Comparison of ENCODE assay signal across 8 cellular contexts in the genomic region with DNA sequence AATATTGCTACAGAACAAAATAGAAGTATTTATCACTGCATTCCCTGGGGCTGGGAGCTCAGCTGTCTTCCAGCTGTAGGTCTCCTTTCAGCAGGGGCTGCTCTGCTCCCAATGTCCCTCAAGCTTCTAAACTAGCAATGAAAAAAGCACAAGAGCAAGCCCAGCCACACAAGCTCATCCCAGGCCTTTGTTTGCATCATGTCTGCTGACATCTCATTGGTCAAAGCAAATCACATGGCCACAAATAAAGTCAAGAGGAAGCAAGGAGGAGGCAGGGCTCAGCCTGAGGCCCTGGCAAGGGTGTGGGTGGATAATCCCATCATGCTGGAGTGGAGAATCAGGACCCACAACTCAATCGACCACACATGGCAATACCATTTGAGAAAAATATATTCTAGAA. TPM values are rescaled to one million over a fixed set of nuclear protein-coding genes. Genes with fewer than 3 reads are reported as not detected.
DNase-seq lines count a peak whose midpoint lies in the region; ATAC-seq, FAIRE-seq and TF ChIP-seq lines count a peak whose summit lies in the region.

No MANE protein-coding gene starts in this region.

- no peak overlapping the region for H3K9ac ChIP-seq in endodermal cell (ENCODE audit: extremely low read depth, low read length, poor library complexity, severe bottlenecking)

- H3K4me1 ChIP-seq in endodermal cell (ENCODE audit: control insufficient read depth, insufficient read depth, low read length) (no peaks in the 10 kb centered on the region), testis (no peaks in the 10 kb centered on the region)

- DNase-seq in ACHN (peak; percentile 35), H54 (ENCODE audit: insufficient read length, low spot score) (no peak), NOMO-1 treated with DMSO at 0.1 percent for 48 hours (lab: John Stamatoyannopoulos, UW; ENCODE audit: unreplicated experiment) (peak; percentile 23), endodermal cell (peak; percentile 70), testis (peak; percentile 32), GOT3 (lab: John Stamatoyannopoulos, UW) (no peak), GM13976 (ENCODE audit: low spot score) (no peak)

- H3K4me3 ChIP-seq in endodermal cell (ENCODE audit: low read length), result no peak overlapping the region
- H3K4me3 ChIP-seq in testis, result no peak overlapping the region

- peaks cover 20% of the 10 kb centered on the region for H3K4me1 Mint-ChIP-seq in endodermal cell

- no peak overlapping the region for H3K27ac Mint-ChIP-seq in endodermal cell

- in situ Hi-C loops in ACHN (cut with HindIII; ENCODE audit: low pct_ligation_motif_present, low pct_unique_long_range_greater_than_20kb, low sequenced_read_pairs) (no loop called here), GM13976 (cut with MboI; ENCODE audit: low sequenced_read_pairs, unreplicated experiment) (no loop called here)

- 43 to 60% methylated on average over 1 of the region's 1 CpG for WGBS in endodermal cell (ENCODE audit: insufficient coverage in 1 of 2, insufficient read length in 1 of 2), 2 experiments
- 47 to 73% methylated on average over 1 of the region's 1 CpG for WGBS in testis, 2 donors

- no peak for TF ChIP-seq POLR2A in H54 (IDR thresholded peaks at IDR 0.05; ENCODE audit: low read depth, low read length)
- no peak for TF ChIP-seq POLR2A in testis (IDR thresholded peaks at IDR 0.05)

- H3K4me3 Mint-ChIP-seq in endodermal cell, result no peak overlapping the region

- H3K27me3 ChIP-seq in endodermal cell (ENCODE audit: control insufficient read depth, insufficient read depth, low read length, poor library complexity, severe bottlenecking) (no peaks in the 10 kb centered on the region), testis (no peaks in the 10 kb centered on the region)

- H3K36me3 ChIP-seq in endodermal cell (ENCODE audit: control insufficient read depth, insufficient read depth, low read length) (no peaks in the 10 kb centered on the region), testis (ENCODE audit: low read depth, missing control alignments) (no peaks in the 10 kb centered on the region)

- H3K27ac ChIP-seq in endodermal cell (ENCODE audit: low read depth, low read length) (no peak overlapping the region), testis (no peak overlapping the region)

- intact Hi-C loops in testis (cut with DNase I; ENCODE audit: low total_unique reads), result no loop called here

- no peak for ATAC-seq in GM21423 (IDR thresholded peaks at IDR 0.05; ENCODE audit: unreplicated experiment)

- H3K36me3 Mint-ChIP-seq in endodermal cell (ENCODE audit: low read depth), result no peaks in the 10 kb centered on the region

- no peak for TF ChIP-seq CTCF in endodermal cell (conservative IDR thresholded peaks at IDR 0.05)
- no peak for TF ChIP-seq CTCF in testis (IDR thresholded peaks at IDR 0.05)
- no peak for TF ChIP-seq CTCF in GM13976 (IDR thresholded peaks at IDR 0.05; ENCODE audit: borderline replicate concordance, control extremely low read depth, extremely low read depth, insufficient read depth, missing control alignments)

- H3K9me3 ChIP-seq in endodermal cell (ENCODE audit: control insufficient read depth, low read length) (no peaks in the 10 kb centered on the region), testis (no peaks in the 10 kb centered on the region)

- no peaks in the 10 kb centered on the region for H3K9me3 Mint-ChIP-seq in endodermal cell

- FAIRE-seq in H54 (lab: Jason Lieb, UNC), result peak; percentile 38

- peaks cover 9% of the 10 kb centered on the region for H3K27me3 Mint-ChIP-seq in endodermal cell (ENCODE audit: insufficient read depth)

RNA-seq across cellular contexts. Expression of gene BFSP1, which starts 2.2 kb away (rescaled TPM):
- total RNA-seq in endodermal cell, result 10 to 100 TPM in 1 of 2 donors, 1 to 10 TPM in 1; 9.4 to 12.0 TPM
- polyA plus RNA-seq in endodermal cell (2013, experiment 1 of 2), result 1.3 TPM
- polyA plus RNA-seq in endodermal cell (2013, experiment 2 of 2), result 1.4 TPM
- total RNA-seq in testis, result 10 to 100 TPM; 10.7 to 11.3 TPM
- polyA plus RNA-seq in testis (ENCODE audit: insufficient read depth, low read depth, low replicate concordance), result 7.4 TPM

RNA-seq across cellular contexts. Expression of gene DSTN, which starts 36.5 kb away (rescaled TPM):
- total RNA-seq in endodermal cell, result 100 to 1,000 TPM; 196 to 204 TPM
- 192 TPM for polyA plus RNA-seq in endodermal cell (2013, experiment 1 of 2)
- 208 TPM for polyA plus RNA-seq in endodermal cell (2013, experiment 2 of 2)
- total RNA-seq in testis, result 100 to 1,000 TPM; 121 to 148 TPM
- polyA plus RNA-seq in testis (ENCODE audit: insufficient read depth, low read depth, low replicate concordance), result 301 TPM

Comparison
In these comparisons a context has a peak if more than half of its experiments do, and no peak if none do; other contexts are left out.
1. DNase-seq: peak in ACHN (single experiment), NOMO-1 treated with DMSO at 0.1 percent for 48 hours (single experiment), endodermal cell (single experiment) and testis (single experiment); none in H54 (single experiment), GOT3 (single experiment) and GM13976 (single experiment).